ENCODE assay signal across 21 cellular contexts in the genomic region with DNA sequence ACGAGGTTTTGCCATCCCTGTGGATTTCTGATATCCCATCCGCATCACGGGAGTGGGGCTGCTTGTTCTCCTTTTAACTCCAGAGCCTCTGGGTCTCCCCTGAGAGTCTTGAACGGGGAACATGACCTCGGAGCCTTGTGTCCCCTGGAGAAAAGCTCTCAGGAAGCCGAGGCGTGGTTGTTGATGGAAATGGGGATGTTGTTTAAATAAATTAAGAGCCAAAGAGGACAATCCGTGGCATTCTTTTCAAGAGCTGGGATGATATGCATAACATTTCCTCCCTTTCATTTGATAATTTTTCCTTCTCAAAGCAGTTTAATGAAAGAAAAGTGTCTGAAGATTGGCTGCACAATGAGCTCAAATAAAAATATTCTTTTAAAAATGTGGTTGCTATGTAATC. TPM values are rescaled to one million over a fixed set of nuclear protein-coding genes. Genes with fewer than 3 reads are reported as not detected.
DNase-seq lines count a peak whose midpoint lies in the region; ATAC-seq, FAIRE-seq and TF ChIP-seq lines count a peak whose summit lies in the region.
"Had no signal": no experiment of that assay in that cellular context is flagged by ENCODE, and none has a peak within 500 bp of the region (broad histone marks: within the 10 kb centered on the region; RNA-seq: fewer than 3 reads in every experiment).

No MANE protein-coding gene starts in this region.

- no peaks in the 10 kb centered on the region for H4K20me1 ChIP-seq in H1 (replicated peaks in 1 of 2; ENCODE audit: control insufficient read depth in 1 of 2, insufficient read depth in 2 of 2, low read length in 2 of 2)
- peaks cover 77% of the 10 kb centered on the region for H4K20me1 ChIP-seq in neural progenitor cell (ENCODE audit: low read depth)

- peak; percentile 83 to 96 for DNase-seq in HAP-1 (ENCODE audit: low spot score in 2 of 2)
- DNase-seq in H1 (ENCODE audit: low read depth in 1 of 2, low spot score in 2 of 2), result no peak
- DNase-seq in heart right ventricle, result no peak
- DNase-seq in neural progenitor cell (ENCODE audit: low spot score), result no peak
- no peak for DNase-seq in NCI-H345 treated with DMSO at 0.1 percent for 48 hours (lab: John Stamatoyannopoulos, UW; ENCODE audit: unreplicated experiment)
- no peak for DNase-seq in H4 (ENCODE audit: low spot score)
- no peak for DNase-seq in mesenteric fat pad (ENCODE audit: low spot score)
- no peak for DNase-seq in NCI-H748 treated with DMSO at 0.1 percent for 48 hours (lab: John Stamatoyannopoulos, UW)
- DNase-seq: AML-193; CD4-positive, CD25-positive, alpha-beta regulatory T cell; EL; NCI-H1417 treated with DMSO at 0.1 percent for 48 hours; NCI-H1930; NCI-H2171; NCI-H82; PC-3 had no signal

- intact Hi-C loops in heart right ventricle (cut with DNase I), result no loop called here

- no peak overlapping the region for H2AK5ac ChIP-seq in H1 (ENCODE audit: low read depth, low read length)

- no peak overlapping the region for H4K91ac ChIP-seq in H1 (replicated peaks; ENCODE audit: insufficient read length, low read length)

- H3K4me1 ChIP-seq in HAP-1 (peaks cover 17% of the 10 kb centered on the region), H1 (replicated peaks in 1 of 4; ENCODE audit: control insufficient read depth in 3 of 4, insufficient read depth in 4 of 4, low read length in 3 of 4) (peaks cover 13 to 28% (median 18%) of the 10 kb centered on the region in 4 experiments), heart right ventricle (peaks cover 23 to 90% (median 70%) of the 10 kb centered on the region in 9 donors), neural progenitor cell (peaks cover 27% of the 10 kb centered on the region)

- H2BK15ac ChIP-seq in H1 (ENCODE audit: low read length), result no peak overlapping the region

- H3K36me3 Mint-ChIP-seq in neural progenitor cell, result peaks cover 20% of the 10 kb centered on the region

- TF ChIP-seq CTCF in H1 (IDR thresholded peaks at IDR 0.05; ENCODE audit: control extremely low read depth in 1 of 3, insufficient read depth in 1 of 3, low read depth in 1 of 3, low read length in 3 of 3) (no peak), heart right ventricle (IDR thresholded peaks at IDR 0.05) (no peak), neural progenitor cell (IDR thresholded peaks at IDR 0.05) (no peak)

- peak overlapping the region; percentile 67; the same call in 1 of the 2 replicates for H2BK5ac ChIP-seq in H1 (ENCODE audit: low read depth, low read length)

- 0 out of 2 replicates have a peak, but pooled peaks cover 2% of the 10 kb centered on the region for H3K23me2 ChIP-seq in H1 (ENCODE audit: low read depth, low read length)

- H3K9ac ChIP-seq in H1 (replicated peaks in 1 of 4; ENCODE audit: extremely low read depth in 1 of 4, low read depth in 3 of 4, low read length in 3 of 4) (no peak overlapping the region), neural progenitor cell (no peak overlapping the region)

- in situ Hi-C loops in HAP-1 (cut with MboI; ENCODE audit: low sequenced_read_pairs), result no loop called here

- H3K9me3 ChIP-seq in HAP-1 (no peaks in the 10 kb centered on the region), H1 (ENCODE audit: insufficient read depth in 2 of 2, low read depth in 1 of 2, low read length in 1 of 2) (no peaks in the 10 kb centered on the region), heart right ventricle (no peaks in the 10 kb centered on the region), neural progenitor cell (ENCODE audit: low read depth) (no peaks in the 10 kb centered on the region)

- H2AFZ ChIP-seq in H1 (ENCODE audit: low read length), result no peak overlapping the region
- no peak overlapping the region for H2AFZ ChIP-seq in neural progenitor cell (replicated peaks)

- H3K9me3 Mint-ChIP-seq in neural progenitor cell, result no peaks in the 10 kb centered on the region
- H3K9me3 Mint-ChIP-seq: CD4-positive, CD25-positive, alpha-beta regulatory T cell had no signal

- no peak overlapping the region for H2BK20ac ChIP-seq in H1 (ENCODE audit: low read length)

- no peak for TF ChIP-seq RAD21 in H1 (IDR thresholded peaks at IDR 0.05 in 1 of 2, conservative IDR thresholded peaks at IDR 0.05 in 1 of 2; ENCODE audit: low read depth in 2 of 2, low read length in 2 of 2)

- TF ChIP-seq EP300 in H1 (IDR thresholded peaks at IDR 0.05; ENCODE audit: borderline replicate concordance in 1 of 2, low read depth in 2 of 2, low read length in 2 of 2), result no peak

- no peak overlapping the region for H3K4ac ChIP-seq in H1 (replicated peaks; ENCODE audit: insufficient read length, low read depth, low read length)

- ATAC-seq in heart right ventricle, result peak in 6 of 8 donors; percentile 20 to 72 (median 50)
- ATAC-seq: K562, PC-3 had no signal

- H3K4me2 ChIP-seq in H1 (ENCODE audit: insufficient read depth in 1 of 2, low read depth in 2 of 2, low read length in 2 of 2) (peak overlapping the region; percentile 30 to 36), neural progenitor cell (no peak overlapping the region)

- no peak for TF ChIP-seq POLR2A in H1 (IDR thresholded peaks at IDR 0.05; ENCODE audit: control extremely low read depth in 1 of 2, low read depth in 2 of 2, low read length in 2 of 2)

- H3K4me3 ChIP-seq in HAP-1 (no peak overlapping the region), H1 (ENCODE audit: extremely low read depth in 1 of 4, insufficient read depth in 2 of 4, low read depth in 3 of 4, low read length in 4 of 4) (peak overlapping the region in 1 of 4 experiments; percentile 12; a peak in 1 of 8 replicates), heart right ventricle (no peak overlapping the region), neural progenitor cell (no peak overlapping the region)
- H3K4me3 ChIP-seq: K562 had no signal

- H3K56ac ChIP-seq in H1 (replicated peaks; ENCODE audit: insufficient read length, low read depth, low read length), result no peak overlapping the region

- no peak overlapping the region for H4K8ac ChIP-seq in H1 (ENCODE audit: extremely low read depth, insufficient read depth, low read length)

- H3K27me3 Mint-ChIP-seq in neural progenitor cell (ENCODE audit: insufficient read depth, low read depth), result peaks cover 3% of the 10 kb centered on the region

- H3K79me1 ChIP-seq in H1 (ENCODE audit: low read depth, low read length), result no peaks in the 10 kb centered on the region

- FAIRE-seq in H1 (lab: Jason Lieb, UNC), result no peak
- FAIRE-seq: H54, HTR-8/SVneo, K562 had no signal

- POLR2A ChIA-PET in H1 (lab: Charles Lee; ENCODE audit: partially characterized antibody), result interaction anchor here (1.1 to 1.8 kb wide), 4 partner anchors 12 to 147 kb away, joined by 3 to 6 read pairs (median 6); no protein-coding TSS in a partner anchor

- no peaks in the 10 kb centered on the region for H3K36me3 ChIP-seq in HAP-1 (replicated peaks)
- no peaks in the 10 kb centered on the region for H3K36me3 ChIP-seq in H1 (ENCODE audit: control insufficient read depth in 2 of 4, insufficient read depth in 4 of 4, low read length in 3 of 4)
- H3K36me3 ChIP-seq in heart right ventricle, result peaks cover 0 to 10% (median 0%) of the 10 kb centered on the region in 9 donors
- no peaks in the 10 kb centered on the region for H3K36me3 ChIP-seq in neural progenitor cell

- WGBS in H1 (ENCODE audit: extremely low coverage in 1 of 2, insufficient coverage in 1 of 2, insufficient read length in 1 of 2, insufficient replicate concordance in 2 of 2, low coverage in 1 of 2, low lambda C conversion rate in 2 of 2, missing lambda C conversion rate in 1 of 2), 2 experiments, result 20% methylated on average over 8 of the region's 8 CpGs; no CpG with 5 or more reads in 1 of the 2 experiments
- 30 to 41% methylated on average over 8 of the region's 8 CpGs for WGBS in heart right ventricle, 2 donors

- H3K4me1 Mint-ChIP-seq in neural progenitor cell, result peaks cover 78% of the 10 kb centered on the region

- no peak overlapping the region for H2BK120ac ChIP-seq in H1 (replicated peaks; ENCODE audit: low read depth, low read length)

- no peak overlapping the region for H3K14ac ChIP-seq in H1 (ENCODE audit: insufficient read length)

- CTCF ChIA-PET in H1 (lab: Charles Lee; ENCODE audit: partially characterized antibody), result interaction anchor here (0.6 to 10.3 kb wide), 9 partner anchors 11 to 154 kb away, joined by 3 to 63 read pairs (median 4); no protein-coding TSS in a partner anchor

- H3K27me3 ChIP-seq in HAP-1 (ENCODE audit: low read depth), result 0 out of 2 replicates have a peak, but pooled peaks cover 5% of the 10 kb centered on the region
- H3K27me3 ChIP-seq in H1 (replicated peaks in 1 of 4; ENCODE audit: control insufficient read depth in 3 of 4, extremely low read depth in 1 of 4, insufficient read depth in 3 of 4, low read length in 3 of 4), result peaks cover 0 to 12% (median 3%) of the 10 kb centered on the region in 4 experiments; a peak in 3 of 7 replicates
- H3K27me3 ChIP-seq in heart right ventricle, result no peaks in the 10 kb centered on the region
- no peaks in the 10 kb centered on the region for H3K27me3 ChIP-seq in neural progenitor cell

- peak overlapping the region; percentile 57 for H3K27ac Mint-ChIP-seq in neural progenitor cell

- 0 out of 2 replicates have a peak overlapping the region, but pooled peaks have one; percentile 92 for H2BK12ac ChIP-seq in H1 (ENCODE audit: low read depth, low read length)

- 0 out of 2 replicates have a peak overlapping the region, but pooled peaks have one; percentile 86 for H3K18ac ChIP-seq in H1 (ENCODE audit: extremely low read depth, low read length)

- no peak overlapping the region for H3K27ac ChIP-seq in H1 (ENCODE audit: low read depth, low read length)
- peak overlapping the region in 7 of 10 donors; percentile 26 to 74 (median 66) for H3K27ac ChIP-seq in heart right ventricle
- H3K27ac ChIP-seq in neural progenitor cell, result no peak overlapping the region

- no peak overlapping the region for H3K4me3 Mint-ChIP-seq in neural progenitor cell
- H3K4me3 Mint-ChIP-seq: CD4-positive, CD25-positive, alpha-beta regulatory T cell had no signal

- H3K23ac ChIP-seq in H1 (ENCODE audit: insufficient read length), result no peak overlapping the region

- H3F3A ChIP-seq in neural progenitor cell (ENCODE audit: low read depth), result no peaks in the 10 kb centered on the region

- no peak overlapping the region for H4K5ac ChIP-seq in H1 (ENCODE audit: insufficient read length, low read depth, low read length)

- H3K79me2 ChIP-seq in H1 (ENCODE audit: control insufficient read depth in 1 of 2, insufficient read depth in 2 of 2, low read length in 2 of 2) (no peaks in the 10 kb centered on the region), neural progenitor cell (ENCODE audit: low read depth) (peaks cover 17% of the 10 kb centered on the region)

RNA-seq across cellular contexts. Expression of a gene that starts 14.2 kb away (rescaled TPM):
- 8.8 and 10.2 TPM in 2 replicates for total RNA-seq in H1 (2021; fragmentation: NEBNext Ultra II Directional; extraction: Animal tissue kit (Norgen Biotek cat#: 25700))
- polyA plus RNA-seq in H1 (2011; rRNA removed), result 5.2 and 7.0 TPM in 2 replicates
- polyA plus RNA-seq in H1 (2011; cell fraction: cytosol; rRNA removed), result 2.8 TPM
- 5.7 TPM for polyA plus RNA-seq in H1 (2011; cell fraction: nucleus; rRNA removed)
- 9.6 to 10.3 TPM (median 10.0 TPM) in 4 replicates for polyA plus RNA-seq in H1 (2012, experiment 1 of 2)
- polyA plus RNA-seq in H1 (2012, experiment 2 of 2), result 8.6 TPM
- polyA plus RNA-seq in H1 (2013, experiment 1 of 2), result 14.5 TPM
- 15.6 TPM for polyA plus RNA-seq in H1 (2013, experiment 2 of 2)
- 4.0 and 5.8 TPM in 2 replicates for polyA minus RNA-seq in H1 (2011; rRNA and poly(A)+ RNA removed)
- polyA minus RNA-seq in H1 (2011; cell fraction: cytosol; rRNA and poly(A)+ RNA removed), result 2.6 TPM
- polyA minus RNA-seq in H1 (2011; cell fraction: nucleus; rRNA and poly(A)+ RNA removed), result 6.3 TPM
- 100 to 1,000 TPM in 4 of 10 donors, 10 to 100 TPM in 6; 74.2 to 140 (median 95.2) TPM for total RNA-seq in heart right ventricle
- 10 to 100 TPM; 37.7 to 42.6 TPM for polyA plus RNA-seq in heart right ventricle
- 16.5 and 33.0 TPM in 2 replicates for total RNA-seq in neural progenitor cell (ENCODE audit: low replicate concordance)
- 0.83 TPM in 1 of 2 replicates, not detected in the other for total RNA-seq in H4 (2014; rRNA removed; shearing (Covaris generic))
- total RNA-seq in mesenteric fat pad, result 14.2 TPM
- total RNA-seq: NCI-H460, PC-3, SK-MEL-5 had no signal

Comparison
In these comparisons a context has a peak if more than half of its experiments do, and no peak if none do; other contexts are left out.
1. DNase-seq: peak in HAP-1 (2 of 2); none in H1 (0 of 2), heart right ventricle (0 of 2), neural progenitor cell (single experiment), NCI-H345 treated with DMSO at 0.1 percent for 48 hours (single experiment), H4 (single experiment), mesenteric fat pad (single experiment) and NCI-H748 treated with DMSO at 0.1 percent for 48 hours (single experiment).
2. H3K27ac ChIP-seq: peak in heart right ventricle (7 of 10); none in H1 (single experiment) and neural progenitor cell (single experiment).